Comparison of ENCODE assay signal across 27 cellular contexts in the genomic region with DNA sequence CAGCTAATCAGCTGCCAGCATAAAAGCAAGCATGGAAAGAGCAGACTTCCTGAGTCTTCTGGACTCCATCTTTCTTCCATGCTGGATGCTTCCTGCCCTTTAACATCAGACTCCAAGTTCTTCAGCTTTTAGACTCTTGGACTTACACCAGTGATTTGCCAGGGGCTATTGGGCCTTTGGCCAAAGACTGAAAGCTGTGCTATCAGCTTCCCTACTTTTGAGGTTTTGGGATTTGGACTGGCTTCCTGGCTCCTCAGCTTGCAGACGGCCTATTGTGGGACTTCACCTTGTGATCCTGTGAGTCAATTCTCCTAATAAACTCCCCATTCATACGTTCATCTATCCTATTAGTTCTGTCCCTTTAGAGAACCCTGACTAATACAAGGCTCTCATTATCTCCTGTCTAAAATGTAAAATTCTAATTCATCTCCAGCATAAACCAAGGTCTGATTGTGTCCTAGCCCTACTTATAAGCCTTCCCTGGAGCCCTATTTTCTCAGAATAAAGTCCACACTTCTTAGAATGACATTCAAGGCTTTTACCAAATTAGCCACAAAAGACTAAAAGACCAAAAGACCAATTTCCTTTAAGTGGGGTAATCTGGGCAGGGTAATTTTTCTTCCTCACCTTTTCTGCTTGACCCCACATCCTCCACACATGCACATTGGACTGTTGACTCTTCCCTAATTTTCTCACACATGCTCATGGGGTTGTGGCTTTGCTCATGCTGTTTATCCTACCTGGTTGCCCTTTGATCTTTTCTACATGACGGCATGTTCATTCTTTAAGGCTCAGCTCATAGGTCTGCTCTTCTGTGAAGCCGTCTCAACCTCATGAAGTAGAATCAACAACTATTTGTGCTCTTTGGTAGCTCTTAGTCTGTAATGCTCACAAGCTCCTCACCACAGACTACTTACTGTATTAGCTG. TPM values are rescaled to one million over a fixed set of nuclear protein-coding genes. Genes with fewer than 3 reads are reported as not detected.
A peak's percentile ranks its signal among the peaks of the same experiment; 100 is the strongest.
DNase-seq lines count a peak whose midpoint lies in the region; TF ChIP-seq lines count a peak whose summit lies in the region.
"Had no signal": no experiment of that assay in that cellular context is flagged by ENCODE, and none has a peak within 500 bp of the region (broad histone marks: within the 10 kb centered on the region; RNA-seq: fewer than 3 reads in every experiment).

No MANE protein-coding gene starts in this region.

- WGBS in mammary epithelial cell (ENCODE audit: low coverage, missing lambda C conversion rate): 50% methylated on average over 4 of the region's 4 CpGs
- 63% methylated on average over 4 of the region's 4 CpGs for WGBS in liver

- H3K9ac ChIP-seq in mammary epithelial cell (ENCODE audit: insufficient read depth, low read length) (no peak overlapping the region), liver (ENCODE audit: low read depth in 1 of 2, low read length in 2 of 2) (no peak overlapping the region)

- CTCF ChIA-PET in mammary epithelial cell (lab: Charles Lee; ENCODE audit: low non-redundant PET): no interaction called here

- H3K4me1 ChIP-seq in mammary epithelial cell (ENCODE audit: insufficient read depth, low read length) (peaks cover 12% of the 10 kb centered on the region), liver (ENCODE audit: control insufficient read depth in 4 of 4, insufficient read depth in 4 of 4, low read length in 3 of 4) (no peaks in the 10 kb centered on the region)

- dilution Hi-C loops in mammary epithelial cell (cut with HindIII; ENCODE audit: low sequenced_read_pairs): no loop called here

- no peaks in the 10 kb centered on the region for H3K36me3 ChIP-seq in mammary epithelial cell (ENCODE audit: insufficient read depth, low read length)
- no peaks in the 10 kb centered on the region for H3K36me3 ChIP-seq in liver (ENCODE audit: control insufficient read depth in 4 of 4, insufficient read depth in 3 of 4, low read depth in 1 of 4, low read length in 3 of 4)
- H3K36me3 ChIP-seq: thoracic aorta had no signal

- TF ChIP-seq RAD21 in liver (IDR thresholded peaks at IDR 0.05): no peak

- H3K27ac ChIP-seq in mammary epithelial cell (ENCODE audit: insufficient read depth, low read depth, low read length): no peak overlapping the region
- no peak overlapping the region for H3K27ac ChIP-seq in liver (ENCODE audit: low read depth in 1 of 2, low read length in 2 of 2)
- H3K27ac ChIP-seq: coronary artery, thoracic aorta, VCaP had no signal

- TF ChIP-seq CTCF in mammary epithelial cell (conservative IDR thresholded peaks at IDR 0.05 in 1 of 2, IDR thresholded peaks at IDR 0.05 in 1 of 2; ENCODE audit: extremely low read depth in 1 of 2, insufficient read depth in 1 of 2, low read depth in 1 of 2, low read length in 2 of 2) (no peak), liver (IDR thresholded peaks at IDR 0.05; ENCODE audit: low read depth, low read length, missing input control) (no peak)

- H3K4me3 ChIP-seq in mammary epithelial cell (replicated peaks in 1 of 3; ENCODE audit: insufficient read depth in 1 of 3, low read depth in 2 of 3, low read length in 3 of 3) (no peak overlapping the region), liver (ENCODE audit: low read depth in 1 of 3, low read length in 3 of 3) (no peak overlapping the region)
- H3K4me3 ChIP-seq: coronary artery, thoracic aorta had no signal

- in situ Hi-C loops in mammary epithelial cell (cut with MboI; ENCODE audit: low sequenced_read_pairs in 2 of 2): loop anchor here in 1 of 2 donors (25.0 kb wide), 1 partner anchor 91 kb away; no protein-coding TSS in a partner anchor
- in situ Hi-C loops in ACHN (cut with HindIII; ENCODE audit: low pct_ligation_motif_present, low pct_unique_long_range_greater_than_20kb, low sequenced_read_pairs): no loop called here

- no peaks in the 10 kb centered on the region for H3K27me3 ChIP-seq in mammary epithelial cell (ENCODE audit: insufficient read depth, low read length)
- no peaks in the 10 kb centered on the region for H3K27me3 ChIP-seq in liver (ENCODE audit: control insufficient read depth in 4 of 4, insufficient read depth in 4 of 4, low read length in 3 of 4)

- H3K79me2 ChIP-seq in mammary epithelial cell (ENCODE audit: insufficient read depth, low read length): no peaks in the 10 kb centered on the region

- intact Hi-C loops in mammary epithelial cell (cut with micrococcal nuclease): no loop called here

- H4K20me1 ChIP-seq in mammary epithelial cell (ENCODE audit: insufficient read depth, low read length): no peaks in the 10 kb centered on the region

- DNase-seq in Daoy (ENCODE audit: low read depth) (peak; percentile 54), M059J (ENCODE audit: low read depth) (peak; percentile 94), mammary epithelial cell (peak; percentile 48), NCI-H2107 treated with DMSO at 0.1 percent for 48 hours (lab: John Stamatoyannopoulos, UW; ENCODE audit: unreplicated experiment) (no peak), NCI-H2029 (lab: John Stamatoyannopoulos, UW) (no peak), AG20443 (ENCODE audit: low spot score) (no peak), ACHN (no peak)
- DNase-seq: activated CD4-positive, alpha-beta T cell treated with anti-CD3 and anti-CD28 coated beads, Interleukin-2, amount 50 U/mL, for 1 hour; activated CD8-positive, alpha-beta memory T cell treated with anti-CD3 and anti-CD28 coated beads, Interleukin-2, amount 50 U/mL, for 4 hours; activated effector memory CD4-positive, alpha-beta T cell treated with Interleukin-2 at 50 U/mL for 16 hours; activated naive CD8-positive, alpha-beta T cell treated with anti-CD3 and anti-CD28 coated beads, Interleukin-2, amount 50 U/mL, for 24 hours; CD4-positive, alpha-beta T cell; GOT3; kidney glomerular epithelial cell; mesendoderm; naive thymus-derived CD4-positive, alpha-beta T cell; NCI-H1048; NCI-H2029 treated with DMSO at 0.1 percent for 48 hours; NCI-H524; Right ventricle myocardium superior; stimulated activated CD4-positive, alpha-beta T cell treated with anti-CD3 and anti-CD28 coated beads, Interleukin-2, amount 100 ng/mL, for 24 hours; stimulated activated naive CD4-positive, alpha-beta T cell had no signal

- BruUV-seq in mammary epithelial cell (replicated peaks; lab: Mats Ljungman, UMichigan): no TSS peak

- H3K9me3 ChIP-seq in mammary epithelial cell (replicated peaks; ENCODE audit: insufficient read depth, low read length) (no peaks in the 10 kb centered on the region), liver (ENCODE audit: control insufficient read depth in 4 of 4, low read length in 3 of 4) (no peaks in the 10 kb centered on the region)
- H3K9me3 ChIP-seq: thoracic aorta had no signal

- H2AFZ ChIP-seq in mammary epithelial cell (ENCODE audit: low read depth, low read length): peak overlapping the region; percentile 47

- H3K4me2 ChIP-seq in mammary epithelial cell (ENCODE audit: insufficient read depth, low read depth, low read length): no peak overlapping the region

TF ChIP-seq in liver, 16 proteins besides CTCF, POLR2A, EP300 and RAD21:
- TF ChIP-seq RXRA (IDR thresholded peaks at IDR 0.05) (peak in 1 of 2 donors; percentile 17), FOXA2 (IDR thresholded peaks at IDR 0.05) (no peak), FOXA1 (IDR thresholded peaks at IDR 0.05) (no peak), GABPA (IDR thresholded peaks at IDR 0.05 in 1 of 2, conservative IDR thresholded peaks at IDR 0.05 in 1 of 2) (no peak), HNF4A (conservative IDR thresholded peaks at IDR 0.05) (peak; percentile 45 to 67), NR2F2 (IDR thresholded peaks at IDR 0.05) (no peak)

RNA-seq across cellular contexts. Expression of a gene that starts 18.1 kb away (rescaled TPM):
- total RNA-seq in Daoy (2014; rRNA removed; shearing (Covaris generic)): 108 and 149 TPM in 2 replicates
- total RNA-seq in M059J (2014; rRNA removed; shearing (Covaris generic)): 69.5 and 71.7 TPM in 2 replicates
- total RNA-seq in mammary epithelial cell (100 to 1,000 TPM; 109 to 117 TPM), liver (1 to 10 TPM; 3.2 to 8.4 TPM)
- polyA plus RNA-seq in mammary epithelial cell (37.1 TPM), liver (1 to 10 TPM; 2.8 to 5.9 TPM)
- polyA minus RNA-seq in mammary epithelial cell: 48.6 TPM
- total RNA-seq: CD4-positive, alpha-beta T cell; T-helper 1 cell treated with Interleukin-12 subunit alpha and Interleukin-12 subunit beta and Interleukin-4 antibody, amounts not matched to agents 30 ng/mL and 1 ng/mL, for 36 hours had no signal
- polyA plus RNA-seq: naive thymus-derived CD4-positive, alpha-beta T cell had no signal

Comparison
In these comparisons a context has a peak if more than half of its experiments do, and no peak if none do; other contexts are left out.
1. DNase-seq: peak in Daoy (single experiment), M059J (single experiment) and mammary epithelial cell (single experiment); none in NCI-H2107 treated with DMSO at 0.1 percent for 48 hours (single experiment), NCI-H2029 (single experiment), AG20443 (single experiment) and ACHN (single experiment).